1 cellular context compared by ENCODE assay signal in the genomic region with DNA sequence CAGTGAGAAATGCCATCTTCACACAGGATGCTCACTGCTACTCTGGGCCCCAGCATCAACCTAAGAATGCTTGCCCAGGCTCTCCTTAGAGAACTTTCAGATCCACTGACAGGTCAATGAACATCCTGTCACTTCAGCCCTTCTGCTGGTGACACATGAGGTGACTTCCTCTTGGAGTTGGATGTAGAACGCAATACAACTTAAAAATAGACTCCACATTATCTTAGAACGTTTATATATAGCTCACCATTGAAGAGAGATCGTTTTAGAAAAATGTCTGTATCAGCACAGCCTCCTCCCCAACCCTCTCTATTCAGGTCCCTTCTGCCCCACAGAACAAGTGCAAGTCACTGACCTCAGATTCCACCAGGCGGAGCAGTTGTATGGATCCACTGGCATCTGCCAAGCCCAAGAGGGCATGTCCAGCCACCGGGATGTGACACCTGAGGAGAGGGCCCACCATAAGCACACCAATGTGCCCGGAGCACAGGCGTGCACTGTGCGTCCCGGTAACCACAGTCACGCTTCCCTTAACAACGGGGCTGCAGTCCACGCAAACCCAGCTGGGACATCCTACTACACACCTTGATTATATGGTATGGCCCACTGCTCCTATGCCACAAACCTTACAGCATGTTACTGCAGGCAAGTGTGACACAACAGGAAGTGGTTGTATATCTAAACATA.
TF ChIP-seq lines count a peak whose summit lies in the region.

No MANE protein-coding gene starts in this region.

TF ChIP-seq in H1, 55 proteins besides CTCF, POLR2A, EP300 and RAD21:
- TF ChIP-seq HDAC2 (IDR thresholded peaks at IDR 0.05; ENCODE audit: borderline replicate concordance in 1 of 2, low read depth in 2 of 2, low read length in 2 of 2) (no peak), SAP30 (IDR thresholded peaks at IDR 0.05; ENCODE audit: insufficient read depth, insufficient replicate concordance, low read length) (no peak)
